ENCODE assay signal across 1 cellular context in the genomic region with DNA sequence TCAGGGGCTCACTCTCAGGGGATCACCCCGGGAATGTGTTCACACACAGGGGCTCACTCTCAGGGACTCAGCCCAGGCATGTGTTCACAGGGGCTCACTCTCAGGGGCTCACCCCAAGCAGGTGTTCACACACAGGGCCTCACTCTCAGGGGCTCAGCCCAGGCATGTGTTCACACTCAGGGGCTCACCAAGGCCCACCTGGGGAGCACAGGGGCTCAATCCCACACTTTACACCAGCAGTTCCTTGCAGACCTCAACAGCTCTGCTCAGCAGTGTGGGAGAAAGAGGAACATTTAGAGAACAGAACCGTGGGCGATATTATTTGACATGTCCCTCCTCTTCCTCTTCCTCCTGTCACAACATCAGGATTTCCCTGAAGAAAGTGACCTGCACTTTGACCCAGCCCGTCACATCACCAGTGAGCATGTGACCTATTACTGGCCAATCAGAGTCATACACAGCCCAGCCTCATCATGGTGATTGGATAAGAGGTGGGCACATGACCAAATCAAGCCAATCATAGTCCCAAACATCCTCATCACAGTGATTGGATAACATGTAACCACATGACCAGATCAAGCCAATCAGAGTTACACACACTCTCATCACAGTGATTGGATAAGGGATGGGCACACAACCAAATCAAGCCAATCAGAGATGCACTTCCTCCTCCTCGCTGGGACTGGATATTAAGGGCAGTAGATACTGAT.
A peak's percentile ranks its signal among the peaks of the same experiment; 100 is the strongest.
TF ChIP-seq lines count a peak whose summit lies in the region.

No MANE protein-coding gene starts in this region.

TF ChIP-seq in K562, 482 proteins besides CTCF, POLR2A, EP300 and RAD21 (continued from another document):
- TF ChIP-seq, protein P1, sequence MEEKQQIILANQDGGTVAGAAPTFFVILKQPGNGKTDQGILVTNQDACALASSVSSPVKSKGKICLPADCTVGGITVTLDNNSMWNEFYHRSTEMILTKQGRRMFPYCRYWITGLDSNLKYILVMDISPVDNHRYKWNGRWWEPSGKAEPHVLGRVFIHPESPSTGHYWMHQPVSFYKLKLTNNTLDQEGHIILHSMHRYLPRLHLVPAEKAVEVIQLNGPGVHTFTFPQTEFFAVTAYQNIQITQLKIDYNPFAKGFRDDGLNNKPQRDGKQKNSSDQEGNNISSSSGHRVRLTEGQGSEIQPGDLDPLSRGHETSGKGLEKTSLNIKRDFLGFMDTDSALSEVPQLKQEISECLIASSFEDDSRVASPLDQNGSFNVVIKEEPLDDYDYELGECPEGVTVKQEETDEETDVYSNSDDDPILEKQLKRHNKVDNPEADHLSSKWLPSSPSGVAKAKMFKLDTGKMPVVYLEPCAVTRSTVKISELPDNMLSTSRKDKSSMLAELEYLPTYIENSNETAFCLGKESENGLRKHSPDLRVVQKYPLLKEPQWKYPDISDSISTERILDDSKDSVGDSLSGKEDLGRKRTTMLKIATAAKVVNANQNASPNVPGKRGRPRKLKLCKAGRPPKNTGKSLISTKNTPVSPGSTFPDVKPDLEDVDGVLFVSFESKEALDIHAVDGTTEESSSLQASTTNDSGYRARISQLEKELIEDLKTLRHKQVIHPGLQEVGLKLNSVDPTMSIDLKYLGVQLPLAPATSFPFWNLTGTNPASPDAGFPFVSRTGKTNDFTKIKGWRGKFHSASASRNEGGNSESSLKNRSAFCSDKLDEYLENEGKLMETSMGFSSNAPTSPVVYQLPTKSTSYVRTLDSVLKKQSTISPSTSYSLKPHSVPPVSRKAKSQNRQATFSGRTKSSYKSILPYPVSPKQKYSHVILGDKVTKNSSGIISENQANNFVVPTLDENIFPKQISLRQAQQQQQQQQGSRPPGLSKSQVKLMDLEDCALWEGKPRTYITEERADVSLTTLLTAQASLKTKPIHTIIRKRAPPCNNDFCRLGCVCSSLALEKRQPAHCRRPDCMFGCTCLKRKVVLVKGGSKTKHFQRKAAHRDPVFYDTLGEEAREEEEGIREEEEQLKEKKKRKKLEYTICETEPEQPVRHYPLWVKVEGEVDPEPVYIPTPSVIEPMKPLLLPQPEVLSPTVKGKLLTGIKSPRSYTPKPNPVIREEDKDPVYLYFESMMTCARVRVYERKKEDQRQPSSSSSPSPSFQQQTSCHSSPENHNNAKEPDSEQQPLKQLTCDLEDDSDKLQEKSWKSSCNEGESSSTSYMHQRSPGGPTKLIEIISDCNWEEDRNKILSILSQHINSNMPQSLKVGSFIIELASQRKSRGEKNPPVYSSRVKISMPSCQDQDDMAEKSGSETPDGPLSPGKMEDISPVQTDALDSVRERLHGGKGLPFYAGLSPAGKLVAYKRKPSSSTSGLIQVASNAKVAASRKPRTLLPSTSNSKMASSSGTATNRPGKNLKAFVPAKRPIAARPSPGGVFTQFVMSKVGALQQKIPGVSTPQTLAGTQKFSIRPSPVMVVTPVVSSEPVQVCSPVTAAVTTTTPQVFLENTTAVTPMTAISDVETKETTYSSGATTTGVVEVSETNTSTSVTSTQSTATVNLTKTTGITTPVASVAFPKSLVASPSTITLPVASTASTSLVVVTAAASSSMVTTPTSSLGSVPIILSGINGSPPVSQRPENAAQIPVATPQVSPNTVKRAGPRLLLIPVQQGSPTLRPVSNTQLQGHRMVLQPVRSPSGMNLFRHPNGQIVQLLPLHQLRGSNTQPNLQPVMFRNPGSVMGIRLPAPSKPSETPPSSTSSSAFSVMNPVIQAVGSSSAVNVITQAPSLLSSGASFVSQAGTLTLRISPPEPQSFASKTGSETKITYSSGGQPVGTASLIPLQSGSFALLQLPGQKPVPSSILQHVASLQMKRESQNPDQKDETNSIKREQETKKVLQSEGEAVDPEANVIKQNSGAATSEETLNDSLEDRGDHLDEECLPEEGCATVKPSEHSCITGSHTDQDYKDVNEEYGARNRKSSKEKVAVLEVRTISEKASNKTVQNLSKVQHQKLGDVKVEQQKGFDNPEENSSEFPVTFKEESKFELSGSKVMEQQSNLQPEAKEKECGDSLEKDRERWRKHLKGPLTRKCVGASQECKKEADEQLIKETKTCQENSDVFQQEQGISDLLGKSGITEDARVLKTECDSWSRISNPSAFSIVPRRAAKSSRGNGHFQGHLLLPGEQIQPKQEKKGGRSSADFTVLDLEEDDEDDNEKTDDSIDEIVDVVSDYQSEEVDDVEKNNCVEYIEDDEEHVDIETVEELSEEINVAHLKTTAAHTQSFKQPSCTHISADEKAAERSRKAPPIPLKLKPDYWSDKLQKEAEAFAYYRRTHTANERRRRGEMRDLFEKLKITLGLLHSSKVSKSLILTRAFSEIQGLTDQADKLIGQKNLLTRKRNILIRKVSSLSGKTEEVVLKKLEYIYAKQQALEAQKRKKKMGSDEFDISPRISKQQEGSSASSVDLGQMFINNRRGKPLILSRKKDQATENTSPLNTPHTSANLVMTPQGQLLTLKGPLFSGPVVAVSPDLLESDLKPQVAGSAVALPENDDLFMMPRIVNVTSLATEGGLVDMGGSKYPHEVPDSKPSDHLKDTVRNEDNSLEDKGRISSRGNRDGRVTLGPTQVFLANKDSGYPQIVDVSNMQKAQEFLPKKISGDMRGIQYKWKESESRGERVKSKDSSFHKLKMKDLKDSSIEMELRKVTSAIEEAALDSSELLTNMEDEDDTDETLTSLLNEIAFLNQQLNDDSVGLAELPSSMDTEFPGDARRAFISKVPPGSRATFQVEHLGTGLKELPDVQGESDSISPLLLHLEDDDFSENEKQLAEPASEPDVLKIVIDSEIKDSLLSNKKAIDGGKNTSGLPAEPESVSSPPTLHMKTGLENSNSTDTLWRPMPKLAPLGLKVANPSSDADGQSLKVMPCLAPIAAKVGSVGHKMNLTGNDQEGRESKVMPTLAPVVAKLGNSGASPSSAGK (IDR thresholded peaks at IDR 0.05), result peak; percentile 62
- no peak for TF ChIP-seq MCM5 (IDR thresholded peaks at IDR 0.05; ENCODE audit: low read depth)
- no peak for TF ChIP-seq EZH2 (IDR thresholded peaks at IDR 0.05; ENCODE audit: borderline replicate concordance, low read depth, low read length)
- peak; percentile 68; the same call in 1 of the 2 replicates for TF ChIP-seq E2F3 (CRISPR knock-in tag; IDR thresholded peaks at IDR 0.05)
- no peak for TF ChIP-seq ZC3H8 (IDR thresholded peaks at IDR 0.05)
- TF ChIP-seq MAFG (tag; conservative IDR thresholded peaks at IDR 0.05), result no peak
- no peak for TF ChIP-seq GATAD2A (IDR thresholded peaks at IDR 0.05)
- no peak for TF ChIP-seq GATA2 (CRISPR knock-in tag; IDR thresholded peaks at IDR 0.05)
- TF ChIP-seq, protein P2, sequence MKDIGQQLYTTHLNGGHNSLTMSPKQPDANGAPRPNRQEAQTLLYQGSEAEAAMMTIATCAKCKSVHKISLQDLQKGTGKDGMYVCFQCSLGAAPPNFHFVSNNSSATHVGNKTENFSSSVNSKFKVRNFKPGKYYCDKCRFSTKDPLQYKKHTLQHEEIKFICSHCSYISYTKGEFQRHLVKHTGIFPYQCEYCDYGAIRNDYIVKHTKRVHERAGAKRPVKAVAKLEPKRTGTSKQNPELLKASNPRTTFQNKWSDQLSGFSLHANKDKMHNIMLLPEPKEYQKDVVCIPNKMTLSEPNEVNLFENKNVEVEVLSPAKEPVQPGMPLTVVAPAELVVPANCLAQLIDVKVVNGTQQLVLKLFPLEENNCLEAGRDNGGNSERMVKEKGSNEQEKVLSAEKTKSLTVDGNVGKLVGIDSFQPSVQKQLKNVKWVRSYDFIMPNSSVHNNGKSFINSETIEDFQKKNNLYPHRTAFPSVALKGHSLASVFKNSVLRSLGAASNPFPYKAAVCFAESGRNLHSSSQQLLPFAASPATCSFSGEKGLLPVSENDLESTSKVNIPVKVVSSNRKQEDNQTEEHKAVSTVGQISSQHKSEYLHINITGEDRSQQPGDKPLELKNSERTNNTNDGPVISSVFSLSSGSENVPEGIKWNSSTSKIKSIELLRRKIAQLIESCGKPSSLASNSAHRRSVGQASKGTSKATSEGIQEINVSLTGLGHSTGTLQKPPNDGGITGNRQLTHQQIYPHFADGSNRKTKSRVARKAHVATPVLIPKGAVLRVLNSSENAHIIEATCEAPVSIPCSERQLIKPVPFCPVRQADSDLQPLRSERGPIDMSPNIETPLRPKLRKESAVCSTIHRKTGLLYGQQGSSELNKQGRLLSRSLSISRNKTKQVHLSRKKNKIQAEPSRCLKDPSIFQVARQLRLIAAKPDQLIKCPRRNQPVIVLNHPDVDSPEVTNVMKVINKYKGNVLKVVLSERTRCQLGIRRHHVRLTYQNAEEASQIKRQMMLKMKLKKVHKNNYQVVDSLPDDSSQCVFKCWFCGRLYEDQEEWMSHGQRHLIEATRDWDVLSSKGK (CRISPR knock-in tag; IDR thresholded peaks at IDR 0.05), result no peak
- no peak for TF ChIP-seq MECOM (CRISPR knock-in tag; IDR thresholded peaks at IDR 0.05)
- TF ChIP-seq ZNF436 (CRISPR knock-in tag; IDR thresholded peaks at IDR 0.05), result no peak
- TF ChIP-seq TCF3 (CRISPR knock-in tag; IDR thresholded peaks at IDR 0.05), result no peak
- TF ChIP-seq SMAD2 (IDR thresholded peaks at IDR 0.05; ENCODE audit: low read depth, low read length), result no peak
- 0 out of 2 replicates have a peak, but pooled peaks have one; percentile 54 for TF ChIP-seq MTF1 (CRISPR knock-in tag; IDR thresholded peaks at IDR 0.05; ENCODE audit: borderline replicate concordance)
- peak; percentile 61; the same call in 1 of the 2 replicates for TF ChIP-seq NFRKB (IDR thresholded peaks at IDR 0.05; ENCODE audit: low read depth)
- no peak for TF ChIP-seq HES1 (IDR thresholded peaks at IDR 0.05; ENCODE audit: low read depth)
- TF ChIP-seq, protein P3, sequence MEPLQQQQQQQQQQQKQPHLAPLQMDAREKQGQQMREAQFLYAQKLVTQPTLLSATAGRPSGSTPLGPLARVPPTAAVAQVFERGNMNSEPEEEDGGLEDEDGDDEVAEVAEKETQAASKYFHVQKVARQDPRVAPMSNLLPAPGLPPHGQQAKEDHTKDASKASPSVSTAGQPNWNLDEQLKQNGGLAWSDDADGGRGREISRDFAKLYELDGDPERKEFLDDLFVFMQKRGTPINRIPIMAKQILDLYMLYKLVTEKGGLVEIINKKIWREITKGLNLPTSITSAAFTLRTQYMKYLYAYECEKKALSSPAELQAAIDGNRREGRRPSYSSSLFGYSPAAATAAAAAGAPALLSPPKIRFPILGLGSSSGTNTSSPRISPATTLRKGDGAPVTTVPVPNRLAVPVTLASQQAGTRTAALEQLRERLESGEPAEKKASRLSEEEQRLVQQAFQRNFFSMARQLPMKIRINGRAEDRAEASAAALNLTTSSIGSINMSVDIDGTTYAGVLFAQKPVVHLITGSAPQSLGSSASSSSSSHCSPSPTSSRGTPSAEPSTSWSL (CRISPR knock-in tag; IDR thresholded peaks at IDR 0.05; ENCODE audit: borderline replicate concordance), result no peak
